24 cellular contexts compared by ENCODE assay signal in the genomic region with DNA sequence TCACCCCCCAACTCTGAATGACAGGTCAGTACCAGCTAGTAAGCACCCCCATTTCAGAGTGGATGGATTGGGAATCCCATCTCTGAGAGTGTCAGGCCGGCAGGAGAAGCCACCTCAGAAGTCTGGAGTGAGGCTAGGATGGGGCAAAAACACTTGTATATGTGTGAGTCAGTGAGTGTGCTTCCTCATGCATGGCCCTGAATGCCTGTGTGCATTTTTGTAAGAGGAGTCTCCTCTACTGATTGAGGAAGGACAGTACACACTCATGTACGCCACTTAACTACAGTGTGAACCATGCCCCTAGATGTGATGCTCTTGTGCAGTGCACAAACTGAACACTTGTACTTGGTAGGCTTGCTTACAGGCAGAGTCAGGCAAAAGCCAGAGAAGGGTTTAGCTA. TPM values are rescaled to one million over a fixed set of nuclear protein-coding genes. Genes with fewer than 3 reads are reported as not detected.
DNase-seq lines count a peak whose midpoint lies in the region; ATAC-seq, FAIRE-seq and TF ChIP-seq lines count a peak whose summit lies in the region.
"Had no signal": no experiment of that assay in that cellular context is flagged by ENCODE, and none has a peak within 500 bp of the region (broad histone marks: within the 10 kb centered on the region; RNA-seq: fewer than 3 reads in every experiment).

No MANE protein-coding gene starts in this region.

- H3K14ac ChIP-seq in H1 (ENCODE audit: insufficient read length), result no peak overlapping the region
- H3K14ac ChIP-seq in neuronal stem cell (ENCODE audit: low read length), result no peak overlapping the region

- no peak overlapping the region for H2AFZ ChIP-seq in HepG2 (ENCODE audit: low read length)
- no peak overlapping the region for H2AFZ ChIP-seq in H1 (ENCODE audit: low read length)
- H2AFZ ChIP-seq in neuronal stem cell (ENCODE audit: low read length), result no peak overlapping the region

- ATAC-seq in HepG2, result no peak
- ATAC-seq in right lobe of liver, result no peak
- ATAC-seq in HG03571 (IDR thresholded peaks at IDR 0.05; ENCODE audit: unreplicated experiment), result no peak
- ATAC-seq: PC-3 had no signal

- no TSS peak for BruUV-seq in HepG2 (replicated peaks; lab: Mats Ljungman, UMichigan)

- H3K9me3 ChIP-seq in HepG2 (ENCODE audit: low read length) (no peaks in the 10 kb centered on the region), right lobe of liver (no peaks in the 10 kb centered on the region), H1 (ENCODE audit: insufficient read depth in 2 of 2, low read depth in 1 of 2, low read length in 1 of 2) (no peaks in the 10 kb centered on the region), neuronal stem cell (replicated peaks in 1 of 2; ENCODE audit: control insufficient read depth in 2 of 2, insufficient read depth in 1 of 2, low read depth in 1 of 2, low read length in 2 of 2) (no peaks in the 10 kb centered on the region)

- H2BK12ac ChIP-seq in H1 (ENCODE audit: low read depth, low read length), result 0 out of 2 replicates have a peak overlapping the region, but pooled peaks have one; percentile 20
- no peak overlapping the region for H2BK12ac ChIP-seq in neuronal stem cell (ENCODE audit: low read length)

- H3K4me2 ChIP-seq in HepG2 (ENCODE audit: low read depth, low read length), result no peak overlapping the region
- no peak overlapping the region for H3K4me2 ChIP-seq in H1 (ENCODE audit: insufficient read depth in 1 of 2, low read depth in 2 of 2, low read length in 2 of 2)
- no peak overlapping the region for H3K4me2 ChIP-seq in neuronal stem cell (ENCODE audit: insufficient read depth, low read length, poor library complexity, severe bottlenecking)

- TF ChIP-seq POLR2A in HepG2 (IDR thresholded peaks at IDR 0.05; ENCODE audit: insufficient read depth in 1 of 2, low read depth in 2 of 2, low read length in 2 of 2) (no peak), right lobe of liver (IDR thresholded peaks at IDR 0.05) (no peak), H1 (IDR thresholded peaks at IDR 0.05; ENCODE audit: control extremely low read depth in 1 of 2, low read depth in 2 of 2, low read length in 2 of 2) (no peak)

- POLR2A ChIA-PET in HepG2 (lab: Yijun Ruan, JAX) (interaction anchor here (1.0 kb wide), 1 partner anchor 22 kb away, joined by 4 read pairs; the partner anchor contains the start of gene NAGS), H1 (lab: Charles Lee; ENCODE audit: partially characterized antibody) (interaction anchor here (0.9 to 1.2 kb wide), 2 partner anchors 12 to 25 kb away, joined by 3 read pairs; no protein-coding TSS in a partner anchor)

- no peak for TF ChIP-seq RAD21 in HepG2 (CRISPR knock-in tag; IDR thresholded peaks at IDR 0.05)
- no peak for TF ChIP-seq RAD21 in H1 (IDR thresholded peaks at IDR 0.05 in 1 of 2, conservative IDR thresholded peaks at IDR 0.05 in 1 of 2; ENCODE audit: low read depth in 2 of 2, low read length in 2 of 2)

- H2BK5ac ChIP-seq in H1 (ENCODE audit: low read depth, low read length) (no peak overlapping the region), neuronal stem cell (ENCODE audit: low read length) (no peak overlapping the region)

- no peak overlapping the region for H2BK20ac ChIP-seq in H1 (ENCODE audit: low read length)

- no peaks in the 10 kb centered on the region for H4K20me1 ChIP-seq in HepG2 (ENCODE audit: insufficient read depth, low read length)
- H4K20me1 ChIP-seq in H1 (replicated peaks in 1 of 2; ENCODE audit: control insufficient read depth in 1 of 2, insufficient read depth in 2 of 2, low read length in 2 of 2), result no peaks in the 10 kb centered on the region

- H2AK5ac ChIP-seq in H1 (ENCODE audit: low read depth, low read length) (no peak overlapping the region), neuronal stem cell (ENCODE audit: low read depth, low read length) (peak overlapping the region; percentile 42)

- H3K4ac ChIP-seq in H1 (replicated peaks; ENCODE audit: insufficient read length, low read depth, low read length) (no peak overlapping the region), neuronal stem cell (ENCODE audit: low read length) (no peak overlapping the region)

- H3K79me2 ChIP-seq in HepG2 (ENCODE audit: insufficient read depth, low read length) (no peaks in the 10 kb centered on the region), H1 (ENCODE audit: control insufficient read depth in 1 of 2, insufficient read depth in 2 of 2, low read length in 2 of 2) (no peaks in the 10 kb centered on the region)

- H3K36me3 ChIP-seq in HepG2 (replicated peaks in 1 of 2; ENCODE audit: control insufficient read depth in 1 of 2, insufficient read depth in 2 of 2, low read length in 2 of 2) (no peaks in the 10 kb centered on the region), right lobe of liver (no peaks in the 10 kb centered on the region), H1 (ENCODE audit: control insufficient read depth in 2 of 4, insufficient read depth in 4 of 4, low read length in 3 of 4) (no peaks in the 10 kb centered on the region), neuronal stem cell (replicated peaks in 1 of 2; ENCODE audit: control insufficient read depth in 2 of 2, insufficient read depth in 2 of 2, low read length in 2 of 2) (no peaks in the 10 kb centered on the region)

- DNase-seq in HepG2 (ENCODE audit: low spot score) (no peak), right lobe of liver (no peak), H1 (ENCODE audit: low read depth in 1 of 2, low spot score in 2 of 2) (no peak), neuronal stem cell (ENCODE audit: low spot score) (no peak), urothelium cell line (ENCODE audit: low spot score) (no peak)
- DNase-seq in NK-92 treated with Interleukin-12 subunit alpha and Interleukin-12 subunit beta, amount 100 ng/mL, for 24 hours (lab: John Stamatoyannopoulos, UW), result no peak
- no peak for DNase-seq in activated CD8-positive, alpha-beta memory T cell treated with anti-CD3 and anti-CD28 coated beads, Interleukin-2, amount 50 U/mL, for 4 hours
- DNase-seq: AML-193; CD8-positive, alpha-beta memory T cell; EL; GF-D8; GOT3; Kasumi-1; NCI-H1694 treated with DMSO at 0.1 percent for 48 hours; NCI-H2081 treated with DMSO at 0.1 percent for 48 hours; NCI-H446; NCI-H526; PC-3; SHP77 treated with DMSO at 0.1 percent for 48 hours had no signal

- no peak overlapping the region for H3K56ac ChIP-seq in H1 (replicated peaks; ENCODE audit: insufficient read length, low read depth, low read length)

- H4K91ac ChIP-seq in H1 (replicated peaks; ENCODE audit: insufficient read length, low read length), result no peak overlapping the region
- no peak overlapping the region for H4K91ac ChIP-seq in neuronal stem cell (ENCODE audit: low read depth, low read length, poor library complexity)

- H3K4me1 ChIP-seq in HepG2 (ENCODE audit: insufficient read depth, low read length) (peaks cover 30% of the 10 kb centered on the region), right lobe of liver (peaks cover 0 to 12% (median 0%) of the 10 kb centered on the region in 4 donors), H1 (replicated peaks in 1 of 4; ENCODE audit: control insufficient read depth in 3 of 4, insufficient read depth in 4 of 4, low read length in 3 of 4) (peaks cover 0 to 4% (median 2%) of the 10 kb centered on the region in 4 experiments; a peak in 3 of 7 replicates), neuronal stem cell (ENCODE audit: control insufficient read depth in 2 of 2, insufficient read depth in 1 of 2, low read depth in 1 of 2, low read length in 2 of 2) (peaks cover 4 to 5% of the 10 kb centered on the region in 2 donors)

- H3K27me3 ChIP-seq in HepG2 (ENCODE audit: control insufficient read depth in 1 of 2, insufficient read depth in 2 of 2, low read length in 2 of 2), result peaks cover 8 to 79% of the 10 kb centered on the region in 2 experiments
- H3K27me3 ChIP-seq in right lobe of liver, result no peaks in the 10 kb centered on the region
- peaks cover 0 to 5% (median 4%) of the 10 kb centered on the region in 4 experiments; a peak in 3 of 7 replicates for H3K27me3 ChIP-seq in H1 (replicated peaks in 1 of 4; ENCODE audit: control insufficient read depth in 3 of 4, extremely low read depth in 1 of 4, insufficient read depth in 3 of 4, low read length in 3 of 4)
- peaks cover 2 to 77% (median 18%) of the 10 kb centered on the region in 3 experiments for H3K27me3 ChIP-seq in neuronal stem cell (ENCODE audit: control insufficient read depth in 3 of 3, insufficient read depth in 3 of 3, low read depth in 1 of 3, low read length in 3 of 3)

- 63% methylated on average over 2 of the region's 2 CpGs for WGBS in HepG2 (ENCODE audit: low lambda C conversion rate)
- 100% methylated on average over 1 of the region's 2 CpGs for WGBS in right lobe of liver (ENCODE audit: insufficient coverage, low coverage, low lambda C conversion rate, missing lambda C conversion rate)
- WGBS in H1 (ENCODE audit: extremely low coverage in 1 of 2, insufficient coverage in 1 of 2, insufficient read length in 1 of 2, insufficient replicate concordance in 2 of 2, low coverage in 1 of 2, low lambda C conversion rate in 2 of 2, missing lambda C conversion rate in 1 of 2), 2 experiments, result 96% methylated on average over 2 of the region's 2 CpGs; no CpG with 5 or more reads in 1 of the 2 experiments
- WGBS in neuronal stem cell (ENCODE audit: extremely low coverage in 2 of 2, insufficient read length in 2 of 2, insufficient replicate concordance in 1 of 2), 2 donors, result no CpG with 5 or more reads among the region's 2 CpGs

- H2BK120ac ChIP-seq in H1 (replicated peaks; ENCODE audit: low read depth, low read length) (no peak overlapping the region), neuronal stem cell (ENCODE audit: low read depth, low read length) (no peak overlapping the region)

- H4K5ac ChIP-seq in H1 (ENCODE audit: insufficient read length, low read depth, low read length), result no peak overlapping the region

- TF ChIP-seq CTCF in HepG2 (CRISPR knock-in tag; IDR thresholded peaks at IDR 0.05) (no peak), right lobe of liver (IDR thresholded peaks at IDR 0.05) (no peak), H1 (IDR thresholded peaks at IDR 0.05; ENCODE audit: control extremely low read depth in 1 of 3, insufficient read depth in 1 of 3, low read depth in 1 of 3, low read length in 3 of 3) (no peak)

- FAIRE-seq in HepG2 (lab: Jason Lieb, UNC), result no peak
- FAIRE-seq in H1 (lab: Jason Lieb, UNC), result no peak
- FAIRE-seq in urothelium cell line (lab: Jason Lieb, UNC), result peak; percentile 79

- H3K9ac ChIP-seq in HepG2 (ENCODE audit: insufficient read depth, low read depth, low read length) (no peak overlapping the region), H1 (replicated peaks in 1 of 4; ENCODE audit: extremely low read depth in 1 of 4, low read depth in 3 of 4, low read length in 3 of 4) (no peak overlapping the region), neuronal stem cell (ENCODE audit: low read depth, low read length, poor library complexity) (no peak overlapping the region)

- TF ChIP-seq EP300 in HepG2 (IDR thresholded peaks at IDR 0.05; ENCODE audit: low read depth in 2 of 2, low read length in 2 of 2) (no peak), HepG2 (CRISPR knock-in tag; IDR thresholded peaks at IDR 0.05; ENCODE audit: borderline replicate concordance) (no peak), H1 (IDR thresholded peaks at IDR 0.05; ENCODE audit: borderline replicate concordance in 1 of 2, low read depth in 2 of 2, low read length in 2 of 2) (no peak)

- H3K27ac ChIP-seq in HepG2 (ENCODE audit: extremely low read length, insufficient read depth, low read length), result no peak overlapping the region
- H3K27ac ChIP-seq in right lobe of liver, result no peak overlapping the region
- no peak overlapping the region for H3K27ac ChIP-seq in H1 (ENCODE audit: low read depth, low read length)
- no peak overlapping the region for H3K27ac ChIP-seq in neuronal stem cell (replicated peaks; ENCODE audit: low read length)
- H3K27ac ChIP-seq: 22Rv1, C4-2B had no signal

- no peaks in the 10 kb centered on the region for H3K79me1 ChIP-seq in H1 (ENCODE audit: low read depth, low read length)
- H3K79me1 ChIP-seq in neuronal stem cell (ENCODE audit: low read depth, low read length), result no peaks in the 10 kb centered on the region

- no peak overlapping the region for H3K23ac ChIP-seq in H1 (ENCODE audit: insufficient read length)
- no peak overlapping the region for H3K23ac ChIP-seq in neuronal stem cell (ENCODE audit: low read depth, low read length, poor library complexity)

- intact Hi-C loops in HepG2 (cut with micrococcal nuclease; ENCODE audit: unreplicated experiment) (no loop called here), right lobe of liver (cut with DNase I) (no loop called here)

- no peak overlapping the region for H4K8ac ChIP-seq in H1 (ENCODE audit: extremely low read depth, insufficient read depth, low read length)
- no peak overlapping the region for H4K8ac ChIP-seq in neuronal stem cell (ENCODE audit: low read depth, low read length)

- no peak overlapping the region for H2BK15ac ChIP-seq in H1 (ENCODE audit: low read length)
- no peak overlapping the region for H2BK15ac ChIP-seq in neuronal stem cell (ENCODE audit: low read length)

- H3K4me3 ChIP-seq in HepG2 (replicated peaks in 1 of 3; ENCODE audit: insufficient read depth in 1 of 3, low read depth in 2 of 3, low read length in 3 of 3) (no peak overlapping the region), right lobe of liver (no peak overlapping the region), H1 (ENCODE audit: extremely low read depth in 1 of 4, insufficient read depth in 2 of 4, low read depth in 3 of 4, low read length in 4 of 4) (no peak overlapping the region), neuronal stem cell (ENCODE audit: low read length in 2 of 2) (no peak overlapping the region)

- peaks cover 6% of the 10 kb centered on the region for H3K23me2 ChIP-seq in H1 (ENCODE audit: low read depth, low read length)

- CTCF ChIA-PET in HepG2 (lab: Yijun Ruan, JAX; ENCODE audit: low intra/inter-chr PET ratio, low total read pairs) (no interaction called here), H1 (lab: Charles Lee; ENCODE audit: partially characterized antibody) (interaction anchor here (1.0 to 22.7 kb wide), 18 partner anchors 8 to 368 kb away, joined by 3 to 416 read pairs (median 9); partner anchors contain the start of genes ASB16, NAGS and PPY)

- H3K18ac ChIP-seq in H1 (ENCODE audit: extremely low read depth, low read length) (no peak overlapping the region), neuronal stem cell (ENCODE audit: low read length) (no peak overlapping the region)

- in situ Hi-C loops in HepG2 (cut with HindIII; ENCODE audit: extremely low pct_ligation_motif_present, low pct_unique_long_range_greater_than_20kb), result no loop called here

RNA-seq across cellular contexts. Expression of gene NAGS, which starts 22.3 kb away (rescaled TPM):
- total RNA-seq in HepG2 (2016; rRNA removed; fragmentation: Illumina TruSeq; extraction: Trizol) (3.0 and 4.3 TPM in 2 replicates), right lobe of liver (10 to 100 TPM; 12.1 to 56.2 (median 45.6) TPM)
- total RNA-seq in HepG2 (2016; cell fraction: cytosol; rRNA removed; fragmentation: Illumina TruSeq; extraction: Trizol; ENCODE audit: low read depth), result 1.2 TPM in 2 replicates
- 2.8 and 4.3 TPM in 2 replicates for total RNA-seq in HepG2 (2016; cell fraction: insoluble cytoplasmic fraction; rRNA removed; fragmentation: Illumina TruSeq; extraction: Trizol)
- total RNA-seq in HepG2 (2016; cell fraction: membrane; rRNA removed; fragmentation: Illumina TruSeq; extraction: Trizol), result 2.2 and 2.3 TPM in 2 replicates
- total RNA-seq in HepG2 (2016; cell fraction: nucleus; rRNA removed; fragmentation: Illumina TruSeq; extraction: Trizol), result 2.6 and 2.8 TPM in 2 replicates
- polyA plus RNA-seq in HepG2 (2011; rRNA removed) (5.1 and 10.3 TPM in 2 replicates), H1 (2011; rRNA removed) (4.0 and 4.4 TPM in 2 replicates)
- 5.9 and 6.6 TPM in 2 replicates for polyA plus RNA-seq in HepG2 (2011; cell fraction: cytosol; rRNA removed)
- 13.6 and 19.6 TPM in 2 replicates for polyA plus RNA-seq in HepG2 (2011; cell fraction: nucleus; rRNA removed)
- polyA plus RNA-seq in HepG2 (2012), result 2.8 and 7.9 TPM in 2 replicates
- polyA plus RNA-seq in HepG2 (2016; cell fraction: cytosol; fragmentation: Illumina TruSeq; extraction: Trizol; ENCODE audit: low read depth), result 0.93 and 1.1 TPM in 2 replicates
- 2.4 and 3.6 TPM in 2 replicates for polyA plus RNA-seq in HepG2 (2016; cell fraction: insoluble cytoplasmic fraction; fragmentation: Illumina TruSeq; extraction: Trizol; ENCODE audit: low read depth)
- polyA plus RNA-seq in HepG2 (2016; cell fraction: membrane; fragmentation: Illumina TruSeq; extraction: Trizol; ENCODE audit: low read depth), result 1.6 and 1.8 TPM in 2 replicates
- polyA plus RNA-seq in HepG2 (2016; cell fraction: nucleus; fragmentation: Illumina TruSeq; extraction: Trizol; ENCODE audit: insufficient read depth, low read depth), result 5.8 and 5.9 TPM in 2 replicates
- polyA minus RNA-seq in HepG2 (2011; rRNA and poly(A)+ RNA removed; ENCODE audit: low replicate concordance), result 0.82 and 14.6 TPM in 2 replicates
- 4.7 and 6.5 TPM in 2 replicates for polyA minus RNA-seq in HepG2 (2011; cell fraction: cytosol; rRNA and poly(A)+ RNA removed)
- 4.0 and 9.2 TPM in 2 replicates for polyA minus RNA-seq in HepG2 (2011; cell fraction: nucleus; rRNA and poly(A)+ RNA removed)
- total RNA-seq in H1 (2021; fragmentation: NEBNext Ultra II Directional; extraction: Animal tissue kit (Norgen Biotek cat#: 25700)), result 5.1 TPM in 2 replicates
- polyA plus RNA-seq in H1 (2011; cell fraction: cytosol; rRNA removed), result 3.6 TPM
- polyA plus RNA-seq in H1 (2011; cell fraction: nucleus; rRNA removed), result 3.8 TPM
- polyA plus RNA-seq in H1 (2012, experiment 1 of 2), result 2.8 to 4.0 TPM (median 3.4 TPM) in 4 replicates
- 3.3 TPM for polyA plus RNA-seq in H1 (2012, experiment 2 of 2)
- 5.2 TPM for polyA plus RNA-seq in H1 (2013, experiment 1 of 2)
- polyA plus RNA-seq in H1 (2013, experiment 2 of 2), result 4.9 TPM
- polyA minus RNA-seq in H1 (2011; rRNA and poly(A)+ RNA removed), result 3.0 TPM in 2 replicates
- polyA minus RNA-seq in H1 (2011; cell fraction: cytosol; rRNA and poly(A)+ RNA removed), result 5.0 TPM
- polyA minus RNA-seq in H1 (2011; cell fraction: nucleus; rRNA and poly(A)+ RNA removed), result 5.1 TPM
- polyA plus RNA-seq in neuronal stem cell (2013, experiment 1 of 2), result 1.6 TPM
- 1.4 TPM for polyA plus RNA-seq in neuronal stem cell (2013, experiment 2 of 2)

RNA-seq across cellular contexts. Expression of gene PYY, which starts 28.4 kb away (rescaled TPM):
- not detected in 2 replicates for total RNA-seq in HepG2 (2016; rRNA removed; fragmentation: Illumina TruSeq; extraction: Trizol)
- not detected in 2 replicates for total RNA-seq in HepG2 (2016; cell fraction: cytosol; rRNA removed; fragmentation: Illumina TruSeq; extraction: Trizol; ENCODE audit: low read depth)
- total RNA-seq in HepG2 (2016; cell fraction: insoluble cytoplasmic fraction; rRNA removed; fragmentation: Illumina TruSeq; extraction: Trizol), result not detected in 2 replicates
- total RNA-seq in HepG2 (2016; cell fraction: membrane; rRNA removed; fragmentation: Illumina TruSeq; extraction: Trizol), result not detected in 2 replicates
- not detected in 2 replicates for total RNA-seq in HepG2 (2016; cell fraction: nucleus; rRNA removed; fragmentation: Illumina TruSeq; extraction: Trizol)
- 0.24 and 0.25 TPM in 2 replicates for polyA plus RNA-seq in HepG2 (2011; rRNA removed)
- 0.21 and 0.30 TPM in 2 replicates for polyA plus RNA-seq in HepG2 (2011; cell fraction: cytosol; rRNA removed)
- polyA plus RNA-seq in HepG2 (2011; cell fraction: nucleus; rRNA removed), result 1.1 and 1.2 TPM in 2 replicates
- 0.32 TPM in 1 of 2 replicates, not detected in the other for polyA plus RNA-seq in HepG2 (2012)
- not detected in 2 replicates for polyA plus RNA-seq in HepG2 (2016; cell fraction: cytosol; fragmentation: Illumina TruSeq; extraction: Trizol; ENCODE audit: low read depth)
- not detected in 2 replicates for polyA plus RNA-seq in HepG2 (2016; cell fraction: insoluble cytoplasmic fraction; fragmentation: Illumina TruSeq; extraction: Trizol; ENCODE audit: low read depth)
- not detected in 2 replicates for polyA plus RNA-seq in HepG2 (2016; cell fraction: membrane; fragmentation: Illumina TruSeq; extraction: Trizol; ENCODE audit: low read depth)
- polyA plus RNA-seq in HepG2 (2016; cell fraction: nucleus; fragmentation: Illumina TruSeq; extraction: Trizol; ENCODE audit: insufficient read depth, low read depth), result not detected in 2 replicates
- polyA minus RNA-seq in HepG2 (2011; rRNA and poly(A)+ RNA removed; ENCODE audit: low replicate concordance), result not detected in 2 replicates
- polyA minus RNA-seq in HepG2 (2011; cell fraction: cytosol; rRNA and poly(A)+ RNA removed), result not detected in 2 replicates
- not detected in 2 replicates for polyA minus RNA-seq in HepG2 (2011; cell fraction: nucleus; rRNA and poly(A)+ RNA removed)
- not detected for total RNA-seq in right lobe of liver
- total RNA-seq in H1 (2021; fragmentation: NEBNext Ultra II Directional; extraction: Animal tissue kit (Norgen Biotek cat#: 25700)), result 0.42 and 0.93 TPM in 2 replicates
- 2.7 and 3.4 TPM in 2 replicates for polyA plus RNA-seq in H1 (2011; rRNA removed)
- polyA plus RNA-seq in H1 (2011; cell fraction: cytosol; rRNA removed), result 1.0 TPM
- polyA plus RNA-seq in H1 (2011; cell fraction: nucleus; rRNA removed), result 2.4 TPM
- polyA plus RNA-seq in H1 (2012, experiment 1 of 2), result 1.0 to 3.2 TPM (median 1.7 TPM) in 4 replicates
- 2.4 TPM for polyA plus RNA-seq in H1 (2012, experiment 2 of 2)
- polyA plus RNA-seq in H1 (2013, experiment 1 of 2), result 3.9 TPM
- 4.8 TPM for polyA plus RNA-seq in H1 (2013, experiment 2 of 2)
- polyA minus RNA-seq in H1 (2011; rRNA and poly(A)+ RNA removed), result 0.57 TPM in 1 of 2 replicates, not detected in the other
- not detected for polyA minus RNA-seq in H1 (2011; cell fraction: cytosol; rRNA and poly(A)+ RNA removed)
- polyA minus RNA-seq in H1 (2011; cell fraction: nucleus; rRNA and poly(A)+ RNA removed), result not detected
- polyA plus RNA-seq in neuronal stem cell (2013, experiment 1 of 2), result 0.70 TPM
- 0.65 TPM for polyA plus RNA-seq in neuronal stem cell (2013, experiment 2 of 2)
- total RNA-seq: CD8-positive, alpha-beta memory T cell; MCF 10A; PC-3; RPMI7951 had no signal
- polyA plus RNA-seq: CD8-positive, alpha-beta memory T cell had no signal

RNA-seq across cellular contexts. Expression of gene TMEM101, which starts 32.6 kb away (rescaled TPM):
- total RNA-seq in HepG2 (2016; rRNA removed; fragmentation: Illumina TruSeq; extraction: Trizol) (50.0 and 72.0 TPM in 2 replicates), right lobe of liver (10 to 100 TPM in 4 of 6 experiments, 1 to 10 TPM in 2; 6.7 to 23.6 (median 10.9) TPM)
- total RNA-seq in HepG2 (2016; cell fraction: cytosol; rRNA removed; fragmentation: Illumina TruSeq; extraction: Trizol; ENCODE audit: low read depth), result 24.7 and 30.5 TPM in 2 replicates
- total RNA-seq in HepG2 (2016; cell fraction: insoluble cytoplasmic fraction; rRNA removed; fragmentation: Illumina TruSeq; extraction: Trizol), result 50.9 and 73.7 TPM in 2 replicates
- 58.1 and 63.3 TPM in 2 replicates for total RNA-seq in HepG2 (2016; cell fraction: membrane; rRNA removed; fragmentation: Illumina TruSeq; extraction: Trizol)
- total RNA-seq in HepG2 (2016; cell fraction: nucleus; rRNA removed; fragmentation: Illumina TruSeq; extraction: Trizol), result 55.2 and 61.0 TPM in 2 replicates
- polyA plus RNA-seq in HepG2 (2011; rRNA removed) (100 and 107 TPM in 2 replicates), H1 (2011; rRNA removed) (44.7 and 55.6 TPM in 2 replicates)
- 128 and 161 TPM in 2 replicates for polyA plus RNA-seq in HepG2 (2011; cell fraction: cytosol; rRNA removed)
- 53.5 and 60.7 TPM in 2 replicates for polyA plus RNA-seq in HepG2 (2011; cell fraction: nucleus; rRNA removed)
- 65.5 and 74.9 TPM in 2 replicates for polyA plus RNA-seq in HepG2 (2012)
- 19.8 and 21.2 TPM in 2 replicates for polyA plus RNA-seq in HepG2 (2016; cell fraction: cytosol; fragmentation: Illumina TruSeq; extraction: Trizol; ENCODE audit: low read depth)
- polyA plus RNA-seq in HepG2 (2016; cell fraction: insoluble cytoplasmic fraction; fragmentation: Illumina TruSeq; extraction: Trizol; ENCODE audit: low read depth), result 35.3 and 36.8 TPM in 2 replicates
- 39.0 and 44.1 TPM in 2 replicates for polyA plus RNA-seq in HepG2 (2016; cell fraction: membrane; fragmentation: Illumina TruSeq; extraction: Trizol; ENCODE audit: low read depth)
- 68.4 and 69.1 TPM in 2 replicates for polyA plus RNA-seq in HepG2 (2016; cell fraction: nucleus; fragmentation: Illumina TruSeq; extraction: Trizol; ENCODE audit: insufficient read depth, low read depth)
- 52.0 and 233 TPM in 2 replicates for polyA minus RNA-seq in HepG2 (2011; rRNA and poly(A)+ RNA removed; ENCODE audit: low replicate concordance)
- 45.2 and 52.9 TPM in 2 replicates for polyA minus RNA-seq in HepG2 (2011; cell fraction: cytosol; rRNA and poly(A)+ RNA removed)
- 37.7 and 38.3 TPM in 2 replicates for polyA minus RNA-seq in HepG2 (2011; cell fraction: nucleus; rRNA and poly(A)+ RNA removed)
- 16.1 and 20.9 TPM in 2 replicates for total RNA-seq in H1 (2021; fragmentation: NEBNext Ultra II Directional; extraction: Animal tissue kit (Norgen Biotek cat#: 25700))
- 54.3 TPM for polyA plus RNA-seq in H1 (2011; cell fraction: cytosol; rRNA removed)
- polyA plus RNA-seq in H1 (2011; cell fraction: nucleus; rRNA removed), result 44.7 TPM
- polyA plus RNA-seq in H1 (2012, experiment 1 of 2), result 23.2 to 36.4 TPM (median 32.3 TPM) in 4 replicates
- polyA plus RNA-seq in H1 (2012, experiment 2 of 2), result 27.4 TPM
- 23.1 TPM for polyA plus RNA-seq in H1 (2013, experiment 1 of 2)
- 24.7 TPM for polyA plus RNA-seq in H1 (2013, experiment 2 of 2)
- polyA minus RNA-seq in H1 (2011; rRNA and poly(A)+ RNA removed), result 35.1 and 40.3 TPM in 2 replicates
- 21.0 TPM for polyA minus RNA-seq in H1 (2011; cell fraction: cytosol; rRNA and poly(A)+ RNA removed)
- polyA minus RNA-seq in H1 (2011; cell fraction: nucleus; rRNA and poly(A)+ RNA removed), result 20.2 TPM
- polyA plus RNA-seq in neuronal stem cell (2013, experiment 1 of 2), result 24.5 TPM
- 24.9 TPM for polyA plus RNA-seq in neuronal stem cell (2013, experiment 2 of 2)

RNA-seq across cellular contexts. Expression of gene PPY, which starts 39.9 kb away (rescaled TPM):
- total RNA-seq in HepG2 (2016; rRNA removed; fragmentation: Illumina TruSeq; extraction: Trizol) (not detected in 2 replicates), right lobe of liver (not detected)
- total RNA-seq in HepG2 (2016; cell fraction: cytosol; rRNA removed; fragmentation: Illumina TruSeq; extraction: Trizol; ENCODE audit: low read depth), result not detected in 2 replicates
- not detected in 2 replicates for total RNA-seq in HepG2 (2016; cell fraction: insoluble cytoplasmic fraction; rRNA removed; fragmentation: Illumina TruSeq; extraction: Trizol)
- total RNA-seq in HepG2 (2016; cell fraction: membrane; rRNA removed; fragmentation: Illumina TruSeq; extraction: Trizol), result not detected in 2 replicates
- not detected in 2 replicates for total RNA-seq in HepG2 (2016; cell fraction: nucleus; rRNA removed; fragmentation: Illumina TruSeq; extraction: Trizol)
- polyA plus RNA-seq in HepG2 (2011; rRNA removed) (not detected in 2 replicates), H1 (2011; rRNA removed) (0.26 TPM in 1 of 2 replicates, not detected in the other)
- 0.21 TPM in 1 of 2 replicates, not detected in the other for polyA plus RNA-seq in HepG2 (2011; cell fraction: cytosol; rRNA removed)
- not detected in 2 replicates for polyA plus RNA-seq in HepG2 (2011; cell fraction: nucleus; rRNA removed)
- polyA plus RNA-seq in HepG2 (2012), result not detected in 2 replicates
- polyA plus RNA-seq in HepG2 (2016; cell fraction: cytosol; fragmentation: Illumina TruSeq; extraction: Trizol; ENCODE audit: low read depth), result not detected in 2 replicates
- polyA plus RNA-seq in HepG2 (2016; cell fraction: insoluble cytoplasmic fraction; fragmentation: Illumina TruSeq; extraction: Trizol; ENCODE audit: low read depth), result not detected in 2 replicates
- polyA plus RNA-seq in HepG2 (2016; cell fraction: membrane; fragmentation: Illumina TruSeq; extraction: Trizol; ENCODE audit: low read depth), result not detected in 2 replicates
- polyA plus RNA-seq in HepG2 (2016; cell fraction: nucleus; fragmentation: Illumina TruSeq; extraction: Trizol; ENCODE audit: insufficient read depth, low read depth), result not detected in 2 replicates
- polyA minus RNA-seq in HepG2 (2011; rRNA and poly(A)+ RNA removed; ENCODE audit: low replicate concordance), result not detected in 2 replicates
- not detected in 2 replicates for polyA minus RNA-seq in HepG2 (2011; cell fraction: cytosol; rRNA and poly(A)+ RNA removed)
- polyA minus RNA-seq in HepG2 (2011; cell fraction: nucleus; rRNA and poly(A)+ RNA removed), result not detected in 2 replicates
- total RNA-seq in H1 (2021; fragmentation: NEBNext Ultra II Directional; extraction: Animal tissue kit (Norgen Biotek cat#: 25700)), result not detected in 2 replicates
- 0.31 TPM for polyA plus RNA-seq in H1 (2011; cell fraction: cytosol; rRNA removed)
- 0.51 TPM for polyA plus RNA-seq in H1 (2011; cell fraction: nucleus; rRNA removed)
- not detected in 4 replicates for polyA plus RNA-seq in H1 (2012, experiment 1 of 2)
- polyA plus RNA-seq in H1 (2012, experiment 2 of 2), result not detected
- polyA plus RNA-seq in H1 (2013, experiment 1 of 2), result 0.26 TPM
- polyA plus RNA-seq in H1 (2013, experiment 2 of 2), result 0.42 TPM
- polyA minus RNA-seq in H1 (2011; rRNA and poly(A)+ RNA removed), result not detected in 2 replicates
- not detected for polyA minus RNA-seq in H1 (2011; cell fraction: cytosol; rRNA and poly(A)+ RNA removed)
- not detected for polyA minus RNA-seq in H1 (2011; cell fraction: nucleus; rRNA and poly(A)+ RNA removed)
- not detected for polyA plus RNA-seq in neuronal stem cell (2013, experiment 1 of 2)
- not detected for polyA plus RNA-seq in neuronal stem cell (2013, experiment 2 of 2)
- total RNA-seq: CD8-positive, alpha-beta memory T cell; MCF 10A; PC-3; RPMI7951 had no signal
- polyA plus RNA-seq: CD8-positive, alpha-beta memory T cell had no signal
